Comparison of ENCODE assay signal across 14 cellular contexts in the genomic region with DNA sequence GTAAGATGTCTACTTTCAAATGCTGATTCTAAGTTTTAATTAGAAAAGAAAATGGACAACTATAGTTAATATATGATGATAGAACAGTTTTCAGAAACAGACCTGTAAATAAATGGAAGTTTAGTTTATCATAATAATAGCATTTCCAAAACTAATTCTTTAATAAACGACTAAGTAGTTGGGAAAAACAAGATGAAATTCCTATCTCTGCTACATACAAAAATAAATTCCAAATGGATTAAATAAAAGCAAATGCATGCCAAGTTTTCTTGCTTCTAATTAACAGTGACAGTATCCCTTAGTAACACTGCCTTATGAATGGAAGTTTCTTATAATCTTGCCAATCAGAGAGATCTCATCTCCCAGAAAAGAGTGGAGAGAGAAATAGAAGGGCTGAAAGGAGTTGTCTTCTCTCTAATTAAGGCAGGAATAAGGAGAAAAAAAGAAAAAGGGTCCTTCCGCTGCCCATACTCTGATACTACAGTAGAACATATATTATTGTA.
A peak's percentile ranks its signal among the peaks of the same experiment; 100 is the strongest.
DNase-seq lines count a peak whose midpoint lies in the region; ATAC-seq and TF ChIP-seq lines count a peak whose summit lies in the region.
"Had no signal": no experiment of that assay in that cellular context is flagged by ENCODE, and none has a peak within 500 bp of the region (broad histone marks: within the 10 kb centered on the region; RNA-seq: fewer than 3 reads in every experiment).

No MANE protein-coding gene starts in this region.

- peak overlapping the region; percentile 70 for H3K4me2 ChIP-seq in GM23248 (ENCODE audit: unreplicated experiment)

- H3K9me3 Mint-ChIP-seq in brain = peaks cover 6 to 16% (median 15%) of the 10 kb centered on the region in 5 experiments
- H3K9me3 Mint-ChIP-seq in activated T-helper 1 cell treated with anti-CD3 and anti-CD28 coated beads, Interleukin-12 subunit alpha, Interleukin-12 subunit beta, Interleukin-2, Interleukin-4 antibody, amounts not matched to agents 30 ng/mL and 10 ng/mL and 1 ng/mL, durations not matched to agents 14 hours and 24 hours and 36 hours = no peaks in the 10 kb centered on the region

- H3K27me3 Mint-ChIP-seq in brain = no peaks in the 10 kb centered on the region
- H3K27me3 Mint-ChIP-seq in activated T-helper 1 cell treated with anti-CD3 and anti-CD28 coated beads, Interleukin-12 subunit alpha, Interleukin-12 subunit beta, Interleukin-2, Interleukin-4 antibody, amounts not matched to agents 30 ng/mL and 10 ng/mL and 1 ng/mL, durations not matched to agents 14 hours and 24 hours and 36 hours (ENCODE audit: insufficient read depth) = peaks cover 16% of the 10 kb centered on the region

- ATAC-seq in HG02610 (IDR thresholded peaks at IDR 0.05; ENCODE audit: unreplicated experiment) (no peak), GM21390 (IDR thresholded peaks at IDR 0.05; ENCODE audit: unreplicated experiment) (no peak), HG02970 (IDR thresholded peaks at IDR 0.05; ENCODE audit: low FRiP score, unreplicated experiment) (no peak)
- ATAC-seq: stimulated activated naive B cell treated with anti-CD40 and anti-IgM and Interleukin-4, amounts not matched to agents 10 μg/mL and 1 μg/mL and 100 μg/mL, for 72 hours; T-cell had no signal

- WGBS in GM23248 (ENCODE audit: low coverage in 1 of 2, low lambda C conversion rate in 2 of 2, missing lambda C conversion rate in 2 of 2), 2 experiments = 3 to 7% methylated on average over 2 of the region's 2 CpGs

- H3K9me3 ChIP-seq in GM23248 (ENCODE audit: low read depth) (no peaks in the 10 kb centered on the region), subcutaneous abdominal adipose tissue (ENCODE audit: control insufficient read depth in 5 of 5, low read length in 5 of 5) (no peaks in the 10 kb centered on the region)

- intact Hi-C loops in activated T-helper 1 cell treated with anti-CD3 and anti-CD28 coated beads, Interleukin-12 subunit alpha, Interleukin-12 subunit beta, Interleukin-2, Interleukin-4 antibody, amounts not matched to agents 30 ng/mL and 10 ng/mL and 1 ng/mL, durations not matched to agents 14 hours and 24 hours and 36 hours (cut with micrococcal nuclease) = no loop called here

- H3K27ac ChIP-seq in GM23248 (peak overlapping the region; percentile 95), subcutaneous abdominal adipose tissue (ENCODE audit: low read depth, low read length) (peak overlapping the region; percentile 14)

- H3F3A ChIP-seq in GM23248 (ENCODE audit: insufficient read depth) = peaks cover 43% of the 10 kb centered on the region

- H3K4me3 Mint-ChIP-seq in brain = peak overlapping the region in 3 of 5 experiments; percentile 2 to 69 (median 17)
- H3K4me3 Mint-ChIP-seq in activated T-helper 1 cell treated with anti-CD3 and anti-CD28 coated beads, Interleukin-12 subunit alpha, Interleukin-12 subunit beta, Interleukin-2, Interleukin-4 antibody, amounts not matched to agents 30 ng/mL and 10 ng/mL and 1 ng/mL, durations not matched to agents 14 hours and 24 hours and 36 hours = no peak overlapping the region
- H3K4me3 Mint-ChIP-seq: CD4-positive, alpha-beta T cell; stimulated activated naive B cell treated with anti-CD40 and anti-IgM and Interleukin-4, amounts not matched to agents 10 μg/mL and 1 μg/mL and 100 μg/mL, for 72 hours; T-cell had no signal

- no peaks in the 10 kb centered on the region for H3K36me3 ChIP-seq in GM23248 (ENCODE audit: low read depth)
- H3K36me3 ChIP-seq in subcutaneous abdominal adipose tissue (ENCODE audit: control insufficient read depth in 5 of 5, insufficient read depth in 5 of 5, low read length in 5 of 5) = no peaks in the 10 kb centered on the region

- no peak for TF ChIP-seq CTCF in brain (conservative IDR thresholded peaks at IDR 0.05)

- no peaks in the 10 kb centered on the region for H3K36me3 Mint-ChIP-seq in brain
- no peaks in the 10 kb centered on the region for H3K36me3 Mint-ChIP-seq in activated T-helper 1 cell treated with anti-CD3 and anti-CD28 coated beads, Interleukin-12 subunit alpha, Interleukin-12 subunit beta, Interleukin-2, Interleukin-4 antibody, amounts not matched to agents 30 ng/mL and 10 ng/mL and 1 ng/mL, durations not matched to agents 14 hours and 24 hours and 36 hours (ENCODE audit: low read depth)
- H3K36me3 Mint-ChIP-seq: stimulated activated naive B cell treated with anti-CD40 and anti-IgM and Interleukin-4, amounts not matched to agents 10 μg/mL and 1 μg/mL and 100 μg/mL, for 72 hours; T-cell had no signal

- no peaks in the 10 kb centered on the region for H3K79me2 ChIP-seq in GM23248 (ENCODE audit: insufficient read depth)

- peak overlapping the region in 4 of 5 experiments; percentile 5 to 95 (median 71) for H3K27ac Mint-ChIP-seq in brain
- no peak overlapping the region for H3K27ac Mint-ChIP-seq in activated T-helper 1 cell treated with anti-CD3 and anti-CD28 coated beads, Interleukin-12 subunit alpha, Interleukin-12 subunit beta, Interleukin-2, Interleukin-4 antibody, amounts not matched to agents 30 ng/mL and 10 ng/mL and 1 ng/mL, durations not matched to agents 14 hours and 24 hours and 36 hours
- H3K27ac Mint-ChIP-seq: CD4-positive, alpha-beta T cell; stimulated activated naive B cell treated with anti-CD40 and anti-IgM and Interleukin-4, amounts not matched to agents 10 μg/mL and 1 μg/mL and 100 μg/mL, for 72 hours; T-cell had no signal

- in situ Hi-C loops in GM23248 (cut with MboI) = no loop called here

- H3K4me1 Mint-ChIP-seq in brain = peaks cover 34% of the 10 kb centered on the region
- H3K4me1 Mint-ChIP-seq in activated T-helper 1 cell treated with anti-CD3 and anti-CD28 coated beads, Interleukin-12 subunit alpha, Interleukin-12 subunit beta, Interleukin-2, Interleukin-4 antibody, amounts not matched to agents 30 ng/mL and 10 ng/mL and 1 ng/mL, durations not matched to agents 14 hours and 24 hours and 36 hours (ENCODE audit: low read depth) = no peaks in the 10 kb centered on the region
- H3K4me1 Mint-ChIP-seq: stimulated activated naive B cell treated with anti-CD40 and anti-IgM and Interleukin-4, amounts not matched to agents 10 μg/mL and 1 μg/mL and 100 μg/mL, for 72 hours; T-cell had no signal

- no peaks in the 10 kb centered on the region for H4K20me1 ChIP-seq in GM23248 (ENCODE audit: insufficient read depth)

- H3K4me1 ChIP-seq in GM23248 (ENCODE audit: insufficient read depth) = peaks cover 49% of the 10 kb centered on the region
- H3K4me1 ChIP-seq in subcutaneous abdominal adipose tissue (ENCODE audit: control insufficient read depth in 5 of 5, insufficient read depth in 5 of 5, low read length in 5 of 5) = peaks cover 0 to 19% (median 11%) of the 10 kb centered on the region in 5 donors

- H2AFZ ChIP-seq in GM23248 = no peak overlapping the region

- DNase-seq in GM23248 (peak; percentile 63), iris pigment epithelial cell (ENCODE audit: low read depth) (peak; percentile 28)
- no peak for DNase-seq in activated T-helper 1 cell treated with anti-CD3 and anti-CD28 coated beads, Interleukin-12 subunit alpha, Interleukin-12 subunit beta, Interleukin-2, Interleukin-4 antibody, amounts not matched to agents 30 ng/mL and 10 ng/mL and 1 ng/mL, durations not matched to agents 14 hours and 24 hours and 36 hours (ENCODE audit: low spot score)
- DNase-seq: activated gamma-delta T cell treated with Interleukin-2 at 50 U/mL for 16 hours; CD4-positive, alpha-beta T cell; KBM-7; NCI-H1694 treated with DMSO at 0.1 percent for 48 hours; stimulated activated naive B cell treated with anti-CD40 and anti-IgM and Interleukin-4, amounts not matched to agents 10 μg/mL and 1 μg/mL and 100 μg/mL, for 72 hours; T-cell had no signal

- H3K27me3 ChIP-seq in GM23248 (replicated peaks; ENCODE audit: insufficient read depth) = no peaks in the 10 kb centered on the region
- no peaks in the 10 kb centered on the region for H3K27me3 ChIP-seq in subcutaneous abdominal adipose tissue (ENCODE audit: control insufficient read depth in 5 of 5, insufficient read depth in 4 of 5, low read length in 5 of 5)

- H3K9ac ChIP-seq in GM23248 (peak overlapping the region; percentile 70), subcutaneous abdominal adipose tissue (ENCODE audit: low read length in 5 of 5) (no peak overlapping the region)

- H3K4me3 ChIP-seq in GM23248 (peak overlapping the region; percentile 6; the same call in 1 of the 2 replicates), subcutaneous abdominal adipose tissue (ENCODE audit: low read depth in 1 of 5, low read length in 5 of 5) (no peak overlapping the region)

- no peaks in the 10 kb centered on the region for H3K9me2 ChIP-seq in GM23248 (ENCODE audit: insufficient read depth)
